In genomic region chr3:172816968-172817367, GRCh38 we compare ENCODE assay signal across 34 cellular contexts.
"Had no signal": no experiment of that assay in that cellular context is flagged by ENCODE, and none has a peak within 500 bp of the region (broad histone marks: within the 10 kb centered on the region; RNA-seq: fewer than 3 reads in every experiment).

No MANE protein-coding gene starts in this region.

- DNase-seq: Karpas-422, Kasumi-1, KG1, MG63, MM.1S, MV-4-11, NCI-H1048, NCI-H1092, NCI-H1092 treated with DMSO at 0.1 percent for 48 hours, NCI-H1105, NCI-H1105 treated with DMSO at 0.1 percent for 48 hours, NCI-H1417, NCI-H1417 treated with DMSO at 0.1 percent for 48 hours, NCI-H1436, NCI-H1436 treated with DMSO at 0.1 percent for 48 hours, NCI-H146, NCI-H1694, NCI-H1694 treated with DMSO at 0.1 percent for 48 hours, NCI-H187, NCI-H187 treated with DMSO at 0.1 percent for 48 hours, NCI-H1930, NCI-H2029, NCI-H2029 treated with DMSO at 0.1 percent for 48 hours, NCI-H2081, NCI-H2081 treated with DMSO at 0.1 percent for 48 hours, NCI-H2107, NCI-H2171, NCI-H2171 treated with DMSO at 0.1 percent for 48 hours, NCI-H2227 treated with DMSO at 0.1 percent for 48 hours, NCI-H226, NCI-H345, NCI-H446, NCI-H446 treated with DMSO at 0.1 percent for 48 hours had no signal

- H3K27me3 ChIP-seq: MG63 had no signal

- H3K4me3 ChIP-seq: MG63 had no signal

- H3K9me3 ChIP-seq: MG63 had no signal

- H3K9ac ChIP-seq: KMS-11 had no signal

- H3K27ac ChIP-seq: KMS-11 had no signal

- H3K4me2 ChIP-seq: KMS-11 had no signal
